In genomic region chr3:113844622-113845222, GRCh38 we compare ENCODE assay signal across 7 cellular contexts. TPM values are rescaled to one million over a fixed set of nuclear protein-coding genes. Genes with fewer than 3 reads are reported as not detected.
DNase-seq lines count a peak whose midpoint lies in the region; ATAC-seq and TF ChIP-seq lines count a peak whose summit lies in the region.

No MANE protein-coding gene starts in this region.

- WGBS in sigmoid colon, 2 donors, result 43 to 58% methylated on average over 4 of the region's 4 CpGs

- no peak overlapping the region for H3K27ac ChIP-seq in sigmoid colon

- no peak overlapping the region for H3K4me3 ChIP-seq in fibroblast of pulmonary artery (replicated peaks; ENCODE audit: low read depth, low read length)
- H3K4me3 ChIP-seq in sigmoid colon, result no peak overlapping the region

- H3K4me3 Mint-ChIP-seq in activated T-helper 1 cell treated with anti-CD3 and anti-CD28 coated beads, Interleukin-12 subunit alpha, Interleukin-12 subunit beta, Interleukin-2, Interleukin-4 antibody, amounts not matched to agents 30 ng/mL and 10 ng/mL and 1 ng/mL, durations not matched to agents 14 hours and 24 hours and 36 hours, result no peak overlapping the region
- H3K4me3 Mint-ChIP-seq in activated naive CD8-positive, alpha-beta T cell treated with anti-CD3 and anti-CD28 coated beads, Interleukin-2, amount 50 U/mL, for 24 hours, result no peak overlapping the region

- H3K27ac Mint-ChIP-seq in activated T-helper 1 cell treated with anti-CD3 and anti-CD28 coated beads, Interleukin-12 subunit alpha, Interleukin-12 subunit beta, Interleukin-2, Interleukin-4 antibody, amounts not matched to agents 30 ng/mL and 10 ng/mL and 1 ng/mL, durations not matched to agents 14 hours and 24 hours and 36 hours, result no peak overlapping the region
- no peak overlapping the region for H3K27ac Mint-ChIP-seq in activated naive CD8-positive, alpha-beta T cell treated with anti-CD3 and anti-CD28 coated beads, Interleukin-2, amount 50 U/mL, for 24 hours

- no peaks in the 10 kb centered on the region for H3K36me3 ChIP-seq in sigmoid colon

- peak; percentile 52 for DNase-seq in G401 (ENCODE audit: low spot score)
- DNase-seq in RPMI8226, result peak; percentile 46
- DNase-seq in fibroblast of pulmonary artery (ENCODE audit: low read depth), result peak; percentile 68
- DNase-seq in sigmoid colon, result no peak
- no peak for DNase-seq in activated T-helper 1 cell treated with anti-CD3 and anti-CD28 coated beads, Interleukin-12 subunit alpha, Interleukin-12 subunit beta, Interleukin-2, Interleukin-4 antibody, amounts not matched to agents 30 ng/mL and 10 ng/mL and 1 ng/mL, durations not matched to agents 14 hours and 24 hours and 36 hours (ENCODE audit: low spot score)
- no peak for DNase-seq in activated naive CD8-positive, alpha-beta T cell treated with anti-CD3 and anti-CD28 coated beads, Interleukin-2, amount 50 U/mL, for 24 hours

- no peaks in the 10 kb centered on the region for H3K4me1 ChIP-seq in sigmoid colon

- H3K9me3 ChIP-seq in sigmoid colon, result no peaks in the 10 kb centered on the region

- TF ChIP-seq EP300 in Ishikawa (IDR thresholded peaks at IDR 0.05; ENCODE audit: borderline replicate concordance) (no peak), sigmoid colon (IDR thresholded peaks at IDR 0.05) (no peak)

- ATAC-seq in activated naive CD8-positive, alpha-beta T cell treated with anti-CD3 and anti-CD28 coated beads, Interleukin-2, amount 50 U/mL, for 24 hours, result no peak

- TF ChIP-seq RAD21 in Ishikawa (IDR thresholded peaks at IDR 0.05; ENCODE audit: low read depth), result peak; percentile 69

- no peaks in the 10 kb centered on the region for H3K4me1 Mint-ChIP-seq in activated T-helper 1 cell treated with anti-CD3 and anti-CD28 coated beads, Interleukin-12 subunit alpha, Interleukin-12 subunit beta, Interleukin-2, Interleukin-4 antibody, amounts not matched to agents 30 ng/mL and 10 ng/mL and 1 ng/mL, durations not matched to agents 14 hours and 24 hours and 36 hours (ENCODE audit: low read depth)
- H3K4me1 Mint-ChIP-seq in activated naive CD8-positive, alpha-beta T cell treated with anti-CD3 and anti-CD28 coated beads, Interleukin-2, amount 50 U/mL, for 24 hours, result no peaks in the 10 kb centered on the region

- TF ChIP-seq CTCF in fibroblast of pulmonary artery (IDR thresholded peaks at IDR 0.05; ENCODE audit: low read length, missing control alignments), result peak; percentile 65
- TF ChIP-seq CTCF in sigmoid colon (IDR thresholded peaks at IDR 0.05), result peak in 3 of 4 experiments; percentile 21 to 33 (median 32)

- peaks cover 4% of the 10 kb centered on the region for H3K27me3 Mint-ChIP-seq in activated T-helper 1 cell treated with anti-CD3 and anti-CD28 coated beads, Interleukin-12 subunit alpha, Interleukin-12 subunit beta, Interleukin-2, Interleukin-4 antibody, amounts not matched to agents 30 ng/mL and 10 ng/mL and 1 ng/mL, durations not matched to agents 14 hours and 24 hours and 36 hours (ENCODE audit: insufficient read depth)
- no peaks in the 10 kb centered on the region for H3K27me3 Mint-ChIP-seq in activated naive CD8-positive, alpha-beta T cell treated with anti-CD3 and anti-CD28 coated beads, Interleukin-2, amount 50 U/mL, for 24 hours

- no peaks in the 10 kb centered on the region for H3K9me3 Mint-ChIP-seq in activated T-helper 1 cell treated with anti-CD3 and anti-CD28 coated beads, Interleukin-12 subunit alpha, Interleukin-12 subunit beta, Interleukin-2, Interleukin-4 antibody, amounts not matched to agents 30 ng/mL and 10 ng/mL and 1 ng/mL, durations not matched to agents 14 hours and 24 hours and 36 hours
- no peaks in the 10 kb centered on the region for H3K9me3 Mint-ChIP-seq in activated naive CD8-positive, alpha-beta T cell treated with anti-CD3 and anti-CD28 coated beads, Interleukin-2, amount 50 U/mL, for 24 hours

- intact Hi-C loops in sigmoid colon (cut with DNase I), result loop anchor here (5.0 to 10.0 kb wide), 2 partner anchors 68 to 210 kb away; partner anchors contain the start of genes CCDC191 and QTRT2
- intact Hi-C loops in activated T-helper 1 cell treated with anti-CD3 and anti-CD28 coated beads, Interleukin-12 subunit alpha, Interleukin-12 subunit beta, Interleukin-2, Interleukin-4 antibody, amounts not matched to agents 30 ng/mL and 10 ng/mL and 1 ng/mL, durations not matched to agents 14 hours and 24 hours and 36 hours (cut with micrococcal nuclease), result loop anchor here (1.0 kb wide), 2 partner anchors 69 to 574 kb away; no protein-coding TSS in a partner anchor

- in situ Hi-C loops in G401 (cut with HindIII; ENCODE audit: low sequenced_read_pairs), result no loop called here

- no peak for TF ChIP-seq POLR2A in sigmoid colon (IDR thresholded peaks at IDR 0.05)

- no peaks in the 10 kb centered on the region for H3K27me3 ChIP-seq in sigmoid colon

- no peaks in the 10 kb centered on the region for H3K36me3 Mint-ChIP-seq in activated T-helper 1 cell treated with anti-CD3 and anti-CD28 coated beads, Interleukin-12 subunit alpha, Interleukin-12 subunit beta, Interleukin-2, Interleukin-4 antibody, amounts not matched to agents 30 ng/mL and 10 ng/mL and 1 ng/mL, durations not matched to agents 14 hours and 24 hours and 36 hours (ENCODE audit: low read depth)
- no peaks in the 10 kb centered on the region for H3K36me3 Mint-ChIP-seq in activated naive CD8-positive, alpha-beta T cell treated with anti-CD3 and anti-CD28 coated beads, Interleukin-2, amount 50 U/mL, for 24 hours (ENCODE audit: low read depth)

TF ChIP-seq in Ishikawa, 13 proteins besides CTCF, POLR2A, EP300 and RAD21:
- TF ChIP-seq CEBPB (IDR thresholded peaks at IDR 0.05), result 0 out of 2 replicates have a peak, but pooled peaks have one; percentile 19
- no peak for TF ChIP-seq USF1 (IDR thresholded peaks at IDR 0.05)
TF ChIP-seq in Ishikawa: peak in this region for 1.

RNA-seq across cellular contexts. Expression of gene GRAMD1C, which starts 6.1 kb away (rescaled TPM):
- 8.1 and 13.5 TPM in 2 replicates for total RNA-seq in G401 (2014; rRNA removed; shearing (Covaris generic))
- total RNA-seq in sigmoid colon, result 1 to 10 TPM in 2 of 4 donors, under 1 TPM in 2; 0.27 to 3.6 (median 0.95) TPM
- polyA plus RNA-seq in sigmoid colon, result 10 to 100 TPM in 1 of 3 donors, 1 to 10 TPM in 2; 4.9 to 12.3 (median 5.4) TPM
- total RNA-seq in activated T-helper 1 cell treated with anti-CD3 and anti-CD28 coated beads, Interleukin-12 subunit alpha, Interleukin-12 subunit beta, Interleukin-2, Interleukin-4 antibody, amounts not matched to agents 30 ng/mL and 10 ng/mL and 1 ng/mL, durations not matched to agents 14 hours and 24 hours and 36 hours, result 0.05 TPM in 1 of 2 replicates, not detected in the other

Comparison
In these comparisons a context has a peak if more than half of its experiments do, and no peak if none do; other contexts are left out.
1. DNase-seq: peak in G401 (single experiment), RPMI8226 (single experiment) and fibroblast of pulmonary artery (single experiment); none in sigmoid colon (single experiment), activated T-helper 1 cell treated with anti-CD3 and anti-CD28 coated beads, Interleukin-12 subunit alpha, Interleukin-12 subunit beta, Interleukin-2, Interleukin-4 antibody, amounts not matched to agents 30 ng/mL and 10 ng/mL and 1 ng/mL, durations not matched to agents 14 hours and 24 hours and 36 hours (single experiment) and activated naive CD8-positive, alpha-beta T cell treated with anti-CD3 and anti-CD28 coated beads, Interleukin-2, amount 50 U/mL, for 24 hours (single experiment).